In genomic region chr10:5999440-6000165, GRCh38 we compare ENCODE assay signal across 26 cellular contexts. TPM values are rescaled to one million over a fixed set of nuclear protein-coding genes. Genes with fewer than 3 reads are reported as not detected.
DNase-seq lines count a peak whose midpoint lies in the region; ATAC-seq lines count a peak whose summit lies in the region.
"Had no signal": no experiment of that assay in that cellular context is flagged by ENCODE, and none has a peak within 500 bp of the region (broad histone marks: within the 10 kb centered on the region; RNA-seq: fewer than 3 reads in every experiment).

No MANE protein-coding gene starts in this region.

- DNase-seq in COR-L47 (lab: John Stamatoyannopoulos, UW), result peak; percentile 74
- DNase-seq in NCI-H1105 (lab: John Stamatoyannopoulos, UW), result peak; percentile 38
- peak; percentile 25 for DNase-seq in NCI-H69 (lab: John Stamatoyannopoulos, UW)
- DNase-seq in left colon, result no peak
- no peak for DNase-seq in activated CD4-positive, alpha-beta T cell treated with anti-CD3 and anti-CD28 coated beads, Interleukin-2, amount 50 U/mL, for 4 hours
- no peak for DNase-seq in cerebellum (ENCODE audit: low spot score)
- DNase-seq: activated CD4-positive, alpha-beta T cell treated with anti-CD3 and anti-CD28 coated beads for 1 hour; activated naive CD4-positive, alpha-beta T cell treated with anti-CD3 and anti-CD28 coated beads, Interleukin-2, amount 10 ng/mL, durations not matched to agents 7 days and 5 days; activated T-cell treated with anti-CD3 and anti-CD28 coated beads, Interleukin-2, amount 50 U/mL, for 72 hours; amniotic stem cell; cortex of kidney; DMS 273 treated with DMSO at 0.1 percent for 48 hours; endodermal cell; GM23248; hypothalamus; NCI-H1930; NCI-H446 treated with DMSO at 0.1 percent for 48 hours; Peyer's patch; right cardiac atrium; stimulated activated CD4-positive, alpha-beta T cell treated with anti-CD3 and anti-CD28 coated beads, Interleukin-12 subunit alpha, Interleukin-12 subunit beta, amount 100 ng/mL, for 4 hours; stimulated activated naive CD4-positive, alpha-beta T cell treated with Interleukin-2 at 50 U/mL for 16 hours; T-helper 1 cell; testis had no signal

- intact Hi-C loops in left colon (cut with DNase I, micrococcal nuclease), result no loop called here

- ATAC-seq in left colon (peak; percentile 27), HG02840 (IDR thresholded peaks at IDR 0.05; ENCODE audit: low FRiP score, unreplicated experiment) (no peak)
- ATAC-seq: activated T-cell treated with anti-CD3 and anti-CD28 coated beads, Interleukin-2, amount 50 U/mL, for 72 hours; gastroesophageal sphincter; natural killer cell treated with Interleukin-12 subunit alpha and Interleukin-12 subunit beta and Interleukin-15 and Interleukin-18, amount 100 ng/mL, for 72 hours; right cardiac atrium had no signal

RNA-seq across cellular contexts. Expression of gene IL15RA, which starts 22.3 kb away (rescaled TPM):
- total RNA-seq in left colon, result 10 to 100 TPM; 15.4 to 19.6 TPM
- total RNA-seq in cerebellum, result 0.18 TPM

Comparison
In these comparisons a context has a peak if more than half of its experiments do, and no peak if none do; other contexts are left out.
1. DNase-seq: peak in COR-L47 (single experiment), NCI-H1105 (single experiment) and NCI-H69 (single experiment); none in left colon (0 of 2), activated CD4-positive, alpha-beta T cell treated with anti-CD3 and anti-CD28 coated beads, Interleukin-2, amount 50 U/mL, for 4 hours (0 of 2) and cerebellum (single experiment).
2. RNA of gene IL15RA, which starts 22.3 kb away (total RNA-seq): 15.4 to 19.6 TPM in left colon; 0.18 TPM in cerebellum (single experiment); every median in the first group is over 10 times any median in the second.